Comparison of ENCODE assay signal across 10 cellular contexts in genomic region chr5:151096001-151096373, GRCh38. TPM values are rescaled to one million over a fixed set of nuclear protein-coding genes. Genes with fewer than 3 reads are reported as not detected.
A peak's percentile ranks its signal among the peaks of the same experiment; 100 is the strongest.
DNase-seq lines count a peak whose midpoint lies in the region; ATAC-seq, FAIRE-seq and TF ChIP-seq lines count a peak whose summit lies in the region.
"Had no signal": no experiment of that assay in that cellular context is flagged by ENCODE, and none has a peak within 500 bp of the region (broad histone marks: within the 10 kb centered on the region; RNA-seq: fewer than 3 reads in every experiment).

No MANE protein-coding gene starts in this region.

- H3K27ac ChIP-seq in HepG2 (ENCODE audit: extremely low read length, insufficient read depth, low read length), result no peak overlapping the region

- DNase-seq in NCI-H524 (lab: John Stamatoyannopoulos, UW) (peak; percentile 25 to 72), NCI-H524 treated with DMSO at 0.1 percent for 48 hours (lab: John Stamatoyannopoulos, UW) (no peak), HepG2 (ENCODE audit: low spot score) (no peak), NCI-H187 treated with DMSO at 0.1 percent for 48 hours (lab: John Stamatoyannopoulos, UW) (no peak), kidney glomerular epithelial cell (lab: John Stamatoyannopoulos, UW) (no peak)
- no peak for DNase-seq in activated T-helper 2 cell treated with anti-CD3 and anti-CD28 coated beads, Interferon-gamma antibody, Interleukin-2, Interleukin-4, amounts not matched to agents 10 μg/mL and 5 μg/mL and 100 μg/mL, durations not matched to agents 14 hours and 24 hours and 36 hours (ENCODE audit: low spot score)
- no peak for DNase-seq in stimulated activated naive B cell treated with anti-CD40 and anti-IgM and Interleukin-4, amounts not matched to agents 10 μg/mL and 1 μg/mL and 100 μg/mL, for 72 hours
- DNase-seq: OCI-M1 had no signal

- peaks cover 80% of the 10 kb centered on the region for H3K4me1 Mint-ChIP-seq in activated T-helper 2 cell treated with anti-CD3 and anti-CD28 coated beads, Interferon-gamma antibody, Interleukin-2, Interleukin-4, amounts not matched to agents 10 μg/mL and 5 μg/mL and 100 μg/mL, durations not matched to agents 14 hours and 24 hours and 36 hours (ENCODE audit: low read depth)
- peaks cover 87 to 99% of the 10 kb centered on the region in 2 donors for H3K4me1 Mint-ChIP-seq in stimulated activated naive B cell treated with anti-CD40 and anti-IgM and Interleukin-4, amounts not matched to agents 10 μg/mL and 1 μg/mL and 100 μg/mL, for 72 hours

- FAIRE-seq in HepG2 (lab: Jason Lieb, UNC), result no peak
- FAIRE-seq: A204.1 had no signal

- TF ChIP-seq EP300 in HepG2 (IDR thresholded peaks at IDR 0.05; ENCODE audit: low read depth in 2 of 2, low read length in 2 of 2), result no peak
- TF ChIP-seq EP300 in HepG2 (CRISPR knock-in tag; IDR thresholded peaks at IDR 0.05; ENCODE audit: borderline replicate concordance), result no peak

- POLR2A ChIA-PET in HepG2 (lab: Yijun Ruan, JAX), result interaction anchor here (2.4 kb wide), 1 partner anchor 15 kb away, joined by 10 read pairs; the partner anchor contains the start of gene TNIP1

- TF ChIP-seq POLR2A in HepG2 (IDR thresholded peaks at IDR 0.05; ENCODE audit: insufficient read depth in 1 of 2, low read depth in 2 of 2, low read length in 2 of 2), result no peak

- H3K9me3 Mint-ChIP-seq in activated T-helper 2 cell treated with anti-CD3 and anti-CD28 coated beads, Interferon-gamma antibody, Interleukin-2, Interleukin-4, amounts not matched to agents 10 μg/mL and 5 μg/mL and 100 μg/mL, durations not matched to agents 14 hours and 24 hours and 36 hours, result no peaks in the 10 kb centered on the region
- no peaks in the 10 kb centered on the region for H3K9me3 Mint-ChIP-seq in stimulated activated naive B cell treated with anti-CD40 and anti-IgM and Interleukin-4, amounts not matched to agents 10 μg/mL and 1 μg/mL and 100 μg/mL, for 72 hours

- ATAC-seq in HepG2, result peak; percentile 57
- no peak for ATAC-seq in stimulated activated naive B cell treated with anti-CD40 and anti-IgM and Interleukin-4, amounts not matched to agents 10 μg/mL and 1 μg/mL and 100 μg/mL, for 72 hours (replicated peaks)
- no peak for ATAC-seq in GM21717 (IDR thresholded peaks at IDR 0.05; ENCODE audit: unreplicated experiment)

- H3K4me1 ChIP-seq in HepG2 (ENCODE audit: insufficient read depth, low read length), result peaks cover 49% of the 10 kb centered on the region

- TF ChIP-seq CTCF in HepG2 (CRISPR knock-in tag; IDR thresholded peaks at IDR 0.05), result peak; percentile 51

- no peaks in the 10 kb centered on the region for H3K79me2 ChIP-seq in HepG2 (ENCODE audit: insufficient read depth, low read length)

- H3K27me3 Mint-ChIP-seq in activated T-helper 2 cell treated with anti-CD3 and anti-CD28 coated beads, Interferon-gamma antibody, Interleukin-2, Interleukin-4, amounts not matched to agents 10 μg/mL and 5 μg/mL and 100 μg/mL, durations not matched to agents 14 hours and 24 hours and 36 hours (ENCODE audit: low read depth), result no peaks in the 10 kb centered on the region
- no peaks in the 10 kb centered on the region for H3K27me3 Mint-ChIP-seq in stimulated activated naive B cell treated with anti-CD40 and anti-IgM and Interleukin-4, amounts not matched to agents 10 μg/mL and 1 μg/mL and 100 μg/mL, for 72 hours

- no peak overlapping the region for H3K9ac ChIP-seq in HepG2 (ENCODE audit: insufficient read depth, low read depth, low read length)

- peak overlapping the region; percentile 82 for H3K27ac Mint-ChIP-seq in activated T-helper 2 cell treated with anti-CD3 and anti-CD28 coated beads, Interferon-gamma antibody, Interleukin-2, Interleukin-4, amounts not matched to agents 10 μg/mL and 5 μg/mL and 100 μg/mL, durations not matched to agents 14 hours and 24 hours and 36 hours
- peak overlapping the region; percentile 98 for H3K27ac Mint-ChIP-seq in stimulated activated naive B cell treated with anti-CD40 and anti-IgM and Interleukin-4, amounts not matched to agents 10 μg/mL and 1 μg/mL and 100 μg/mL, for 72 hours

- H3K4me3 ChIP-seq in HepG2 (replicated peaks in 1 of 3; ENCODE audit: insufficient read depth in 1 of 3, low read depth in 2 of 3, low read length in 3 of 3), result no peak overlapping the region; a peak in 1 of 6 replicates

- no peak for TF ChIP-seq RAD21 in HepG2 (CRISPR knock-in tag; IDR thresholded peaks at IDR 0.05)

- H3K9me3 ChIP-seq in HepG2 (ENCODE audit: low read length), result no peaks in the 10 kb centered on the region

- no peaks in the 10 kb centered on the region; a peak in 1 of 5 replicates for H3K36me3 ChIP-seq in HepG2 (replicated peaks in 1 of 2; ENCODE audit: control insufficient read depth in 1 of 2, insufficient read depth in 2 of 2, low read length in 2 of 2)

- 18% methylated on average over 6 of the region's 6 CpGs for WGBS in HepG2 (ENCODE audit: low lambda C conversion rate)

- peaks cover 53% of the 10 kb centered on the region for H3K36me3 Mint-ChIP-seq in activated T-helper 2 cell treated with anti-CD3 and anti-CD28 coated beads, Interferon-gamma antibody, Interleukin-2, Interleukin-4, amounts not matched to agents 10 μg/mL and 5 μg/mL and 100 μg/mL, durations not matched to agents 14 hours and 24 hours and 36 hours (ENCODE audit: low read depth)
- H3K36me3 Mint-ChIP-seq in stimulated activated naive B cell treated with anti-CD40 and anti-IgM and Interleukin-4, amounts not matched to agents 10 μg/mL and 1 μg/mL and 100 μg/mL, for 72 hours, result peaks cover 31 to 53% of the 10 kb centered on the region in 2 donors

- H3K27me3 ChIP-seq in HepG2 (ENCODE audit: control insufficient read depth in 1 of 2, insufficient read depth in 2 of 2, low read length in 2 of 2), result no peaks in the 10 kb centered on the region

- BruUV-seq in HepG2 (replicated peaks; lab: Mats Ljungman, UMichigan), result no TSS peak

- in situ Hi-C loops in HepG2 (cut with HindIII; ENCODE audit: extremely low pct_ligation_motif_present, low pct_unique_long_range_greater_than_20kb), result no loop called here

- H2AFZ ChIP-seq in HepG2 (ENCODE audit: low read length), result no peak overlapping the region

- CTCF ChIA-PET in HepG2 (lab: Yijun Ruan, JAX; ENCODE audit: low intra/inter-chr PET ratio, low total read pairs), result no interaction called here

- intact Hi-C loops in activated T-helper 2 cell treated with anti-CD3 and anti-CD28 coated beads, Interferon-gamma antibody, Interleukin-2, Interleukin-4, amounts not matched to agents 10 μg/mL and 5 μg/mL and 100 μg/mL, durations not matched to agents 14 hours and 24 hours and 36 hours (cut with micrococcal nuclease), result no loop called here
- intact Hi-C loops in HepG2 (cut with micrococcal nuclease; ENCODE audit: unreplicated experiment), result no loop called here

- peak overlapping the region; percentile 58 for H3K4me2 ChIP-seq in HepG2 (ENCODE audit: low read depth, low read length)

- peak overlapping the region; percentile 41 for H3K4me3 Mint-ChIP-seq in activated T-helper 2 cell treated with anti-CD3 and anti-CD28 coated beads, Interferon-gamma antibody, Interleukin-2, Interleukin-4, amounts not matched to agents 10 μg/mL and 5 μg/mL and 100 μg/mL, durations not matched to agents 14 hours and 24 hours and 36 hours (ENCODE audit: low read depth)
- H3K4me3 Mint-ChIP-seq in stimulated activated naive B cell treated with anti-CD40 and anti-IgM and Interleukin-4, amounts not matched to agents 10 μg/mL and 1 μg/mL and 100 μg/mL, for 72 hours, result peak overlapping the region; percentile 2 to 44

- no peaks in the 10 kb centered on the region for H4K20me1 ChIP-seq in HepG2 (ENCODE audit: insufficient read depth, low read length)

TF ChIP-seq in HepG2, 621 proteins besides CTCF, POLR2A, EP300 and RAD21 (continues in another document):
- TF ChIP-seq NR2C2 (CRISPR knock-in tag; IDR thresholded peaks at IDR 0.05; ENCODE audit: borderline replicate concordance) (no peak), HNF4G (IDR thresholded peaks at IDR 0.05; ENCODE audit: borderline replicate concordance, low read depth, low read length) (peak; percentile 56; the same call in 1 of the 2 replicates), HNF4G (CRISPR knock-in tag; IDR thresholded peaks at IDR 0.05; ENCODE audit: borderline replicate concordance, low read depth) (no peak; the same call in 1 of the 2 replicates)

RNA-seq across cellular contexts. Expression of gene TNIP1, which starts 15.2 kb away (rescaled TPM):
- 473 and 477 TPM in 2 replicates for total RNA-seq in activated T-helper 2 cell treated with anti-CD3 and anti-CD28 coated beads, Interferon-gamma antibody, Interleukin-2, Interleukin-4, amounts not matched to agents 10 μg/mL and 5 μg/mL and 100 μg/mL, durations not matched to agents 14 hours and 24 hours and 36 hours
- 26.2 and 29.8 TPM in 2 replicates for total RNA-seq in HepG2 (2016; rRNA removed; fragmentation: Illumina TruSeq; extraction: Trizol)
- total RNA-seq in HepG2 (2016; cell fraction: cytosol; rRNA removed; fragmentation: Illumina TruSeq; extraction: Trizol; ENCODE audit: low read depth), result 11.3 and 13.0 TPM in 2 replicates
- 22.8 and 24.5 TPM in 2 replicates for total RNA-seq in HepG2 (2016; cell fraction: insoluble cytoplasmic fraction; rRNA removed; fragmentation: Illumina TruSeq; extraction: Trizol)
- 28.9 and 33.7 TPM in 2 replicates for total RNA-seq in HepG2 (2016; cell fraction: membrane; rRNA removed; fragmentation: Illumina TruSeq; extraction: Trizol)
- total RNA-seq in HepG2 (2016; cell fraction: nucleus; rRNA removed; fragmentation: Illumina TruSeq; extraction: Trizol), result 16.2 and 22.2 TPM in 2 replicates
- polyA plus RNA-seq in HepG2 (2011; rRNA removed), result 45.9 and 48.7 TPM in 2 replicates
- 40.8 and 45.3 TPM in 2 replicates for polyA plus RNA-seq in HepG2 (2011; cell fraction: cytosol; rRNA removed)
- polyA plus RNA-seq in HepG2 (2011; cell fraction: nucleus; rRNA removed), result 57.3 and 59.8 TPM in 2 replicates
- 52.5 and 57.8 TPM in 2 replicates for polyA plus RNA-seq in HepG2 (2012)
- polyA plus RNA-seq in HepG2 (2016; cell fraction: cytosol; fragmentation: Illumina TruSeq; extraction: Trizol; ENCODE audit: low read depth), result 16.8 and 17.8 TPM in 2 replicates
- 26.4 and 35.7 TPM in 2 replicates for polyA plus RNA-seq in HepG2 (2016; cell fraction: insoluble cytoplasmic fraction; fragmentation: Illumina TruSeq; extraction: Trizol; ENCODE audit: low read depth)
- 31.5 and 33.1 TPM in 2 replicates for polyA plus RNA-seq in HepG2 (2016; cell fraction: membrane; fragmentation: Illumina TruSeq; extraction: Trizol; ENCODE audit: low read depth)
- 29.8 and 34.0 TPM in 2 replicates for polyA plus RNA-seq in HepG2 (2016; cell fraction: nucleus; fragmentation: Illumina TruSeq; extraction: Trizol; ENCODE audit: insufficient read depth, low read depth)
- 45.2 and 73.0 TPM in 2 replicates for polyA minus RNA-seq in HepG2 (2011; rRNA and poly(A)+ RNA removed; ENCODE audit: low replicate concordance)
- 45.8 and 51.1 TPM in 2 replicates for polyA minus RNA-seq in HepG2 (2011; cell fraction: cytosol; rRNA and poly(A)+ RNA removed)
- polyA minus RNA-seq in HepG2 (2011; cell fraction: nucleus; rRNA and poly(A)+ RNA removed), result 50.0 and 60.3 TPM in 2 replicates

Comparison
In these comparisons a context has a peak if more than half of its experiments do, and no peak if none do; other contexts are left out.
1. DNase-seq: peak in NCI-H524 (2 of 2); none in NCI-H524 treated with DMSO at 0.1 percent for 48 hours (single experiment), activated T-helper 2 cell treated with anti-CD3 and anti-CD28 coated beads, Interferon-gamma antibody, Interleukin-2, Interleukin-4, amounts not matched to agents 10 μg/mL and 5 μg/mL and 100 μg/mL, durations not matched to agents 14 hours and 24 hours and 36 hours (single experiment), HepG2 (single experiment), stimulated activated naive B cell treated with anti-CD40 and anti-IgM and Interleukin-4, amounts not matched to agents 10 μg/mL and 1 μg/mL and 100 μg/mL, for 72 hours (single experiment), NCI-H187 treated with DMSO at 0.1 percent for 48 hours (single experiment) and kidney glomerular epithelial cell (single experiment).
2. RNA of gene TNIP1, which starts 15.2 kb away (total RNA-seq): 473 to 477 TPM in activated T-helper 2 cell treated with anti-CD3 and anti-CD28 coated beads, Interferon-gamma antibody, Interleukin-2, Interleukin-4, amounts not matched to agents 10 μg/mL and 5 μg/mL and 100 μg/mL, durations not matched to agents 14 hours and 24 hours and 36 hours; 11.3 to 33.7 TPM in HepG2; every median in the first group is over 10 times any median in the second.